In the genomic region with DNA sequence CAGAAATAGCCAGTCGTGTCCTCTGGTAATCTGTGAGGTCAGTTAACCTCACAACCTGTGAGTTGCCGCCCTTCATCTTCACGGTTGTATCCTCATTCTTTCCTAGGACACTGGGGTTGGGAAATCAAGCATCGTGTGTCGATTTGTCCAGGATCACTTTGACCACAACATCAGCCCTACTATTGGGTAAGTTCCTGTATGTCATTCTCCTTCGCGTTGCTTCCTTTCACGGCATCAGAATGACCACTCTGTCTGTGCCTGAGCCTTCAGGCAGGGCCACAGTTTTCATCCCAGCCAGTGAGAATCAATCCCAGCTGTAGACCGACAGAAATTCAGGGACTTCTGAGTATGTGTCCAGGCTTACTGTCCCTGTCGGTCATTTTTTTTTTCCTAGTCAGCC, we compare ENCODE assay signal across 16 cellular contexts.
DNase-seq lines count a peak whose midpoint lies in the region; ATAC-seq and TF ChIP-seq lines count a peak whose summit lies in the region.
"Had no signal": no experiment of that assay in that cellular context is flagged by ENCODE, and none has a peak within 500 bp of the region (broad histone marks: within the 10 kb centered on the region; RNA-seq: fewer than 3 reads in every experiment).

No MANE protein-coding gene starts in this region.

- no peak overlapping the region for H3K4me3 ChIP-seq in foreskin fibroblast (ENCODE audit: low read depth in 1 of 2, low read length in 2 of 2)
- H3K4me3 ChIP-seq: thoracic aorta had no signal

- no peak for ATAC-seq in HG03045 (IDR thresholded peaks at IDR 0.05; ENCODE audit: unreplicated experiment)
- ATAC-seq in GM19452 (IDR thresholded peaks at IDR 0.05; ENCODE audit: unreplicated experiment): no peak
- ATAC-seq: effector memory CD8-positive, alpha-beta T cell had no signal

- DNase-seq in Ammon's horn (ENCODE audit: low spot score): peak; percentile 68
- DNase-seq in NOMO-1 treated with dmso at 0.1 percent for 144 hours (lab: John Stamatoyannopoulos, UW; ENCODE audit: unreplicated experiment): peak; percentile 55
- peak; percentile 80 to 85 for DNase-seq in foreskin fibroblast
- peak; percentile 23 for DNase-seq in occipital lobe (lab: John Stamatoyannopoulos, UW)
- DNase-seq in dedifferentiated amniotic fluid mesenchymal stem cell (ENCODE audit: extremely low spot score): no peak
- DNase-seq in NCI-H2107 treated with DMSO at 0.1 percent for 48 hours (lab: John Stamatoyannopoulos, UW; ENCODE audit: unreplicated experiment): no peak
- DNase-seq: activated gamma-delta T cell treated with Interleukin-2 at 50 U/mL for 16 hours; brain microvascular endothelial cell; DMS53; effector memory CD8-positive, alpha-beta T cell; NCI-H1436 treated with DMSO at 0.1 percent for 48 hours; NCI-H69; SHP77 had no signal

- TF ChIP-seq CTCF in foreskin fibroblast (IDR thresholded peaks at IDR 0.05; ENCODE audit: low read depth, low read length): no peak

Comparison
In these comparisons a context has a peak if more than half of its experiments do, and no peak if none do; other contexts are left out.
1. DNase-seq: peak in Ammon's horn (single experiment), NOMO-1 treated with dmso at 0.1 percent for 144 hours (single experiment), foreskin fibroblast (2 of 2) and occipital lobe (single experiment); none in dedifferentiated amniotic fluid mesenchymal stem cell (single experiment) and NCI-H2107 treated with DMSO at 0.1 percent for 48 hours (single experiment).